Comparison of ENCODE assay signal across 1 cellular context in the genomic region with DNA sequence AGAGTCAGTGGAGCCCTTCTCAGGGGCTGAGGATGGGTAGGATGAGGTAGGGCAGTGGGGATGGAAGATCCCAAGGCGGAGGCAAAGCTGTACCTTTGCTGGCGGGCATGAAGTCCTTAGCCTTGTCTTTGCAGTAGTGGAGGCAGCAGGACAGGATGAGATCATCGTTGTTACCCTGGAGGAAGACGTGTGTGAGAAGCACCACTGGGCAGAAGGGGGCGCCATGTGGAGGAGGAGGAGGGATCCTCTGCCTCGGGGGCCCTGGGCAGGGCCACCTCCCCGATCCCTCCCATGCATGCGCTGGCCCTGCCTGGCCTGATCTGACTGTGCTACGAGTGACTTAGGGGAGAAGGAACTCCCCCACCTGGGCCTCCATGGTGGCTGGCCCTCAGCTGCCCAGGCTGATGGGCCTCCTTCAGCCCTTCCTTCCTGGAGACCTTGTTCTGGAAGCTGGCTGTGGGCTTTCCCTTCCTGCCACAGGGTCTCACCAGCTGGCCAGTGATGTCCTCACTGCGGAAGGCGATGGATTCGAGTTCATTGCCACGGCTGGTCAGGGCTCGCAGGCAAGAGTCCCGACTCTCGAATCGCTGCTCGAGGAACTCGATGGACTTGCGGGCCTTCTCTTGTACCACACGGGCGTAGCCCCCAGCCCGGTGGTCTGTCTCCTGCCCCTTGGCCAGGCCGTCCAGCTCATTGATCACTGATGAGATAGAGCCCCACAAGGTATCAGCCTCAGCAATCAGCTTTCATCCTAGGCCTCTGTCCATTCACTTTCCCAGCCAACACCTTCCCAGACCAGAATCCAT.
TF ChIP-seq lines count a peak whose summit lies in the region.

No MANE protein-coding gene starts in this region.

TF ChIP-seq in HepG2, 621 proteins besides CTCF, POLR2A, EP300 and RAD21 (continued from another document):
- TF ChIP-seq ZNF235 (CRISPR knock-in tag; IDR thresholded peaks at IDR 0.05; ENCODE audit: borderline replicate concordance), result no peak
- no peak for TF ChIP-seq ZNF782 (CRISPR knock-in tag; IDR thresholded peaks at IDR 0.05; ENCODE audit: borderline replicate concordance)
